In the genomic region with DNA sequence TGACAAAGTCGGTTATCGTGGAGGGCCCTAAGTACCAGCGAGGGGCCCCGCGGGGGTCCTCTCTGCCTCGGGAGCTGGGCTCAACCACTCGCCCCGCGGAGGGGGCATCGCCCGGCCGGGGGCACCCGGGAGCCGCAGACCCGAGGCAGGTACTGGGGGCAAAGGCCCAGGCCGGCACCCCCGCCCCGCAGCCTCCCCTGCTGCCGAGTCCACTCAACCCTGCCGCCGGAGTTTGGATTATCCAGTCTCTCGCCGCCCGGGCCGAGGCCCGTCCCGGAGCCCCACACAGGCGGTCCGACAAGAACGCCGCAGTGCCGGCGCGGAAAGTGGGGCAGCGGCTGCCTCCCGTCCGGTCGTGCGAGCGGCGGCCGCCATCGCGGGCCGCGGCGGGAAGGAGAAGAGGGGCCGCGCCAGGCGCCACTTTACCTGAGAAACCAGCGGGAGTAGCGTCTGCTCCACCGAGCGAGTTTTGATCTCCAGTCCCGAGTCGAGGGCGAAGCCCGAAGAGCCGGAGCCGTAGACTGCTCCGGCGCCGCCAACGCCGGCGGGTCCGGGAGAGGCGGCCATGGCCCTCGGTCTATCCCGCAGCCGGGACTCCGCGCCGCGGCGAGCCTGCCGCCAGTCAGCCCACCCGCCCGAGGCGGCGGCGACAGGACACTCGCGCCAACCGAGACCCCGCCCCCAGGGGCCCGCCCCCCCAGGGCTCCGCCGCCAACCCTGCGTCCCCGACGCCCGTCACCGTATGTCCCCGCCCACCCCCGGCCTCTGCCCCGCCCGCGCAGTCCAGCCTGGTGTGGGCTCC, we compare ENCODE assay signal across 8 cellular contexts. TPM values are rescaled to one million over a fixed set of nuclear protein-coding genes. Genes with fewer than 3 reads are reported as not detected.
A peak's percentile ranks its signal among the peaks of the same experiment; 100 is the strongest.
DNase-seq lines count a peak whose midpoint lies in the region; ATAC-seq and TF ChIP-seq lines count a peak whose summit lies in the region.

A gene with protein sequence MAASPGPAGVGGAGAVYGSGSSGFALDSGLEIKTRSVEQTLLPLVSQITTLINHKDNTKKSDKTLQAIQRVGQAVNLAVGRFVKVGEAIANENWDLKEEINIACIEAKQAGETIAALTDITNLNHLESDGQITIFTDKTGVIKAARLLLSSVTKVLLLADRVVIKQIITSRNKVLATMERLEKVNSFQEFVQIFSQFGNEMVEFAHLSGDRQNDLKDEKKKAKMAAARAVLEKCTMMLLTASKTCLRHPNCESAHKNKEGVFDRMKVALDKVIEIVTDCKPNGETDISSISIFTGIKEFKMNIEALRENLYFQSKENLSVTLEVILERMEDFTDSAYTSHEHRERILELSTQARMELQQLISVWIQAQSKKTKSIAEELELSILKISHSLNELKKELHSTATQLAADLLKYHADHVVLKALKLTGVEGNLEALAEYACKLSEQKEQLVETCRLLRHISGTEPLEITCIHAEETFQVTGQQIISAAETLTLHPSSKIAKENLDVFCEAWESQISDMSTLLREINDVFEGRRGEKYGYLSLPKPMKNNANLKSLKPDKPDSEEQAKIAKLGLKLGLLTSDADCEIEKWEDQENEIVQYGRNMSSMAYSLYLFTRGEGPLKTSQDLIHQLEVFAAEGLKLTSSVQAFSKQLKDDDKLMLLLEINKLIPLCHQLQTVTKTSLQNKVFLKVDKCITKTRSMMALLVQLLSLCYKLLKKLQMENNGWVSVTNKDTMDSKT (minus strand): TSS at position 624 of the 802 bp plus-strand sequence. CDS start 57 bp downstream, at position 567.

- no peak for TF ChIP-seq CTCF in DOHH2 (IDR thresholded peaks at IDR 0.05; ENCODE audit: low read depth, low read length, poor library complexity, severe bottlenecking)
- TF ChIP-seq CTCF in gastroesophageal sphincter (IDR thresholded peaks at IDR 0.05) = no peak
- no peak for TF ChIP-seq CTCF in testis (IDR thresholded peaks at IDR 0.05)

- in situ Hi-C loops in KBM-7 (cut with MboI; ENCODE audit: low pct_unique_long_range_greater_than_20kb, low sequenced_read_pairs) = no loop called here

- DNase-seq in KBM-7 (peak; percentile 70), occipital lobe (lab: John Stamatoyannopoulos, UW) (peak; percentile 89), testis (peak; percentile 96)
- DNase-seq in activated naive CD4-positive, alpha-beta T cell (lab: John Stamatoyannopoulos, UW) = peak; percentile 23 to 83 (median 54)

- peaks cover 23% of the 10 kb centered on the region for H3K4me1 ChIP-seq in DOHH2 (ENCODE audit: control insufficient read depth, low read length)
- H3K4me1 ChIP-seq in gastroesophageal sphincter = peaks cover 14 to 52% (median 15%) of the 10 kb centered on the region in 3 donors
- peaks cover 9% of the 10 kb centered on the region for H3K4me1 ChIP-seq in testis

- ATAC-seq in GM21717 (IDR thresholded peaks at IDR 0.05; ENCODE audit: unreplicated experiment) (peak; percentile 65), gastroesophageal sphincter (peak; percentile 95)

- no peak within 1 kb of the TSS for H3K27ac ChIP-seq in DOHH2 (ENCODE audit: low read depth, low read length)
- peak within 1 kb of the TSS; percentile 95 to 97 (median 96) for H3K27ac ChIP-seq in gastroesophageal sphincter
- peak within 1 kb of the TSS; percentile 95 to 97 for H3K27ac ChIP-seq in testis

- peak within 1 kb of the TSS; percentile 74 for H3K4me2 ChIP-seq in DOHH2 (ENCODE audit: low read length)

- intact Hi-C loops in testis (cut with DNase I; ENCODE audit: low total_unique reads) = no loop called here

- no peaks in the 10 kb centered on the region; the same call in 1 of the 2 replicates for H3K36me3 ChIP-seq in DOHH2 (ENCODE audit: control insufficient read depth, low read length)
- no peaks in the 10 kb centered on the region for H3K36me3 ChIP-seq in gastroesophageal sphincter
- no peaks in the 10 kb centered on the region for H3K36me3 ChIP-seq in testis (ENCODE audit: low read depth, missing control alignments)

- peaks cover 44% of the 10 kb centered on the region for H3K79me2 ChIP-seq in DOHH2 (ENCODE audit: control insufficient read depth, low read length)

- no CpG with 5 or more reads among the region's 99 CpGs for WGBS in gastroesophageal sphincter (ENCODE audit: low coverage in 1 of 2), 2 donors
- 0% methylated on average over 1 to 51 of the region's 99 CpGs for WGBS in testis, 2 donors

- H3K9me3 ChIP-seq in DOHH2 (ENCODE audit: control insufficient read depth, insufficient read depth, low read length) (no peaks in the 10 kb centered on the region), gastroesophageal sphincter (no peaks in the 10 kb centered on the region), testis (no peaks in the 10 kb centered on the region)

- TF ChIP-seq POLR2A in Raji (IDR thresholded peaks at IDR 0.05; ENCODE audit: insufficient read depth, low read depth, low read length) (peak; percentile 79), gastroesophageal sphincter (IDR thresholded peaks at IDR 0.05) (peak; percentile 86 to 89), testis (IDR thresholded peaks at IDR 0.05) (peak; percentile 33)

- H3K4me3 ChIP-seq in DOHH2 (ENCODE audit: low read length) (peak within 1 kb of the TSS; percentile 77), gastroesophageal sphincter (peak within 1 kb of the TSS; percentile 65 to 86), testis (peak within 1 kb of the TSS; percentile 93 to 95)

- TF ChIP-seq EP300 in gastroesophageal sphincter (IDR thresholded peaks at IDR 0.05) = no peak

- peaks cover 27% of the 10 kb centered on the region for H3F3A ChIP-seq in DOHH2 (ENCODE audit: control insufficient read depth, insufficient read depth)

- no peaks in the 10 kb centered on the region for H3K9me2 ChIP-seq in DOHH2 (replicated peaks; ENCODE audit: control insufficient read depth, low read length)

- no peaks in the 10 kb centered on the region for H3K27me3 ChIP-seq in DOHH2 (ENCODE audit: control insufficient read depth, low read length)
- no peaks in the 10 kb centered on the region for H3K27me3 ChIP-seq in gastroesophageal sphincter
- no peaks in the 10 kb centered on the region for H3K27me3 ChIP-seq in testis

- peaks cover 3% of the 10 kb centered on the region for H4K20me1 ChIP-seq in DOHH2 (ENCODE audit: control insufficient read depth, insufficient read depth, low read depth, low read length)

RNA-seq across cellular contexts. Expression of the gene that starts here (rescaled TPM):
- total RNA-seq in gastroesophageal sphincter (100 to 1,000 TPM in 1 of 4 donors, 10 to 100 TPM in 3; 66.3 to 111 (median 83.1) TPM), occipital lobe (14.0 TPM), testis (10 to 100 TPM; 86.4 to 92.7 TPM)
- 52.3 TPM for polyA plus RNA-seq in testis (ENCODE audit: insufficient read depth, low read depth, low replicate concordance)

Comparison
In these comparisons a context has a peak if more than half of its experiments do, and no peak if none do; other contexts are left out.
1. POLR2A ChIP-seq: peak in every context shown above with its lines; median percentile 88 in gastroesophageal sphincter; 79 in Raji; 33 in testis.